Comparison of ENCODE assay signal across 8 cellular contexts in genomic region chr16:75580-76501, GRCh38. TPM values are rescaled to one million over a fixed set of nuclear protein-coding genes. Genes with fewer than 3 reads are reported as not detected.
DNase-seq lines count a peak whose midpoint lies in the region; ATAC-seq, FAIRE-seq and TF ChIP-seq lines count a peak whose summit lies in the region.

No MANE protein-coding gene starts in this region.

- peaks cover 68% of the 10 kb centered on the region for H3K4me1 ChIP-seq in lower lobe of right lung
- H3K4me1 ChIP-seq in upper lobe of right lung = peaks cover 57% of the 10 kb centered on the region
- peaks cover 17% of the 10 kb centered on the region for H3K4me1 ChIP-seq in BE2C

- ATAC-seq in lower lobe of right lung (peak; percentile 6 to 9), upper lobe of right lung (peak; percentile 5), HG02610 (IDR thresholded peaks at IDR 0.05; ENCODE audit: unreplicated experiment) (no peak), HG02884 (IDR thresholded peaks at IDR 0.05; ENCODE audit: unreplicated experiment) (no peak)

- FAIRE-seq in bronchial epithelial cell (lab: Jason Lieb, UNC) = no peak

- TF ChIP-seq CTCF in bronchial epithelial cell (IDR thresholded peaks at IDR 0.05; ENCODE audit: insufficient read depth, low read length, severe bottlenecking) (no peak), lower lobe of right lung (IDR thresholded peaks at IDR 0.05) (peak; percentile 32), upper lobe of right lung (IDR thresholded peaks at IDR 0.05) (peak; percentile 35), BE2C (IDR thresholded peaks at IDR 0.05; ENCODE audit: low read depth, low read length) (no peak)

- intact Hi-C loops in lower lobe of right lung (cut with DNase I) (no loop called here), upper lobe of right lung (cut with DNase I) (no loop called here)

- H3K27ac ChIP-seq in lower lobe of right lung (peak overlapping the region; percentile 94), upper lobe of right lung (peak overlapping the region; percentile 93)

- H3K4me3 ChIP-seq in bronchial epithelial cell (ENCODE audit: low read depth, low read length) (no peak overlapping the region), lower lobe of right lung (peak overlapping the region; percentile 92), upper lobe of right lung (no peak overlapping the region), BE2C (ENCODE audit: low read depth, low read length) (no peak overlapping the region)

- H3K36me3 ChIP-seq in bronchial epithelial cell (ENCODE audit: control insufficient read depth, insufficient read depth, low read length) (peaks cover 9% of the 10 kb centered on the region), lower lobe of right lung (peaks cover 16% of the 10 kb centered on the region), upper lobe of right lung (peaks cover 11% of the 10 kb centered on the region), BE2C (no peaks in the 10 kb centered on the region)

- H3K27me3 ChIP-seq in bronchial epithelial cell (ENCODE audit: control insufficient read depth, insufficient read depth, low read length) = no peaks in the 10 kb centered on the region
- peaks cover 10% of the 10 kb centered on the region for H3K27me3 ChIP-seq in lower lobe of right lung (ENCODE audit: low read depth)
- H3K27me3 ChIP-seq in upper lobe of right lung = no peaks in the 10 kb centered on the region
- H3K27me3 ChIP-seq in BE2C = peaks cover 16% of the 10 kb centered on the region

- peak; percentile 84 for DNase-seq in ELR (ENCODE audit: low read depth)
- DNase-seq in NCI-H226 = peak; percentile 76
- peak; percentile 22 for DNase-seq in bronchial epithelial cell (ENCODE audit: low read depth)
- DNase-seq in lower lobe of right lung = peak; percentile 84
- peak; percentile 87 for DNase-seq in upper lobe of right lung
- no peak for DNase-seq in BE2C

- no peaks in the 10 kb centered on the region for H3K9me3 ChIP-seq in lower lobe of right lung
- no peaks in the 10 kb centered on the region for H3K9me3 ChIP-seq in upper lobe of right lung
- H3K9me3 ChIP-seq in BE2C = no peaks in the 10 kb centered on the region

RNA-seq across cellular contexts. Expression of gene MPG, which starts 2.2 kb away (rescaled TPM):
- total RNA-seq in bronchial epithelial cell = 91.1 and 107 TPM in 2 replicates
- 38.5 TPM for total RNA-seq in lower lobe of right lung
- total RNA-seq in upper lobe of right lung = 42.5 TPM
- 40.8 TPM for polyA plus RNA-seq in BE2C (2012; ENCODE audit: insufficient read depth, insufficient read length, low read depth)

RNA-seq across cellular contexts. Expression of gene RHBDF1, which starts 3.4 kb away (rescaled TPM):
- 10.3 and 20.6 TPM in 2 replicates for total RNA-seq in bronchial epithelial cell
- 35.9 TPM for total RNA-seq in lower lobe of right lung
- 48.4 TPM for total RNA-seq in upper lobe of right lung
- polyA plus RNA-seq in BE2C (2012; ENCODE audit: insufficient read depth, insufficient read length, low read depth) = 1.5 TPM

RNA-seq across cellular contexts. Expression of gene SNRNP25, which starts 22.2 kb away (rescaled TPM):
- 9.0 and 14.1 TPM in 2 replicates for total RNA-seq in bronchial epithelial cell
- 18.5 TPM for total RNA-seq in lower lobe of right lung
- total RNA-seq in upper lobe of right lung = 11.6 TPM
- polyA plus RNA-seq in BE2C (2012; ENCODE audit: insufficient read depth, insufficient read length, low read depth) = 80.0 TPM

RNA-seq across cellular contexts. Expression of gene POLR3K, which starts 22.4 kb away (rescaled TPM):
- total RNA-seq in bronchial epithelial cell (4.7 and 5.8 TPM in 2 replicates), lower lobe of right lung (12.1 TPM), upper lobe of right lung (12.0 TPM)
- polyA plus RNA-seq in BE2C (2012; ENCODE audit: insufficient read depth, insufficient read length, low read depth) = 55.3 TPM

Comparison
In these comparisons a context has a peak if more than half of its experiments do, and no peak if none do; other contexts are left out.
1. CTCF ChIP-seq: peak in lower lobe of right lung (single experiment) and upper lobe of right lung (single experiment); none in bronchial epithelial cell (single experiment) and BE2C (single experiment).
2. ATAC-seq: peak in lower lobe of right lung (2 of 2) and upper lobe of right lung (single experiment); none in HG02610 (single experiment) and HG02884 (single experiment).